18 cellular contexts compared by ENCODE assay signal in the genomic region with DNA sequence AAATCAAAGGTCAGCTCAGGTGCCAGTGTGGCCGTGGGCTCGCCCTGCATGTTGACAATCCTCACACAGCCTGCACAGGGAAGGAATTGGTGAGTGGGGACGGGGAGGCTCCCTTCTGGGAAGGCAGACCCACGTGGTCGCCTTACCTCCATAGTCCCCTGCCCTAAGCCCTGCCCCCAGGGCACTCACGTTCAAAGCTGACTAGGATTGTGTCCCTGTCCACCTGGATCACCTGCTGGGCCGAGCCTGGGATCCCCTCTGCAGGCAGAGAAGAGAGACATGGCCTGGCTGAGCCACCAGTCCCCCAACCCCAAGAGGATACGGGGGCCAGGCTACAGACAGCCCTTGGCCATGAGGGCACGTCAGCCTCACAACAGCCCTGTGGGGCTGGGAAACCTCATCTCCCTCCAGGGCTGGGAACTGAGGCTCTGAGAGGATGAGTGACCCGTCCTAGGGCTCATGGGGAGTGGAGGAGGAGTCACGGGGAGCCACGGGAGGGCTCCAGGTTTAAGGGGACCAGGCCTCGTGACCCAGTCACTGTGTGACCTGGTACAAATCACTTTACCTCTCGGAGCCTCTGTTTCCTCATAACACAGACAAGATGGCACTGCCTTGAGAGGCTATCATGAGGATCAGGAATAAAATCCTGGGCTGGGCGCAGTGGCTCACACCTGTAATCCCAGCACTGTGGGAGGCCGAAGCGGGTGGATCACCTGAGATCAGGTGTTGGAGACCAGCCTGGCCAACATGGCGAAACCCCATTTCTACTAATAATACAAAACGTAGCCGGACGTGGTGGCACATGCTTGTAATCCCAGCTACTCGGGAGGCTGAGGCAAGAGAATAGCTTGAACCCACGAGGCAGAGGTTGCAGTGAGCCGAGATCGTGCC. TPM values are rescaled to one million over a fixed set of nuclear protein-coding genes. Genes with fewer than 3 reads are reported as not detected.
A peak's percentile ranks its signal among the peaks of the same experiment; 100 is the strongest.
DNase-seq lines count a peak whose midpoint lies in the region; ATAC-seq, FAIRE-seq and TF ChIP-seq lines count a peak whose summit lies in the region.
"Had no signal": no experiment of that assay in that cellular context is flagged by ENCODE, and none has a peak within 500 bp of the region (broad histone marks: within the 10 kb centered on the region; RNA-seq: fewer than 3 reads in every experiment).

No MANE protein-coding gene starts in this region.

- H3K27me3 Mint-ChIP-seq in H9 (ENCODE audit: low read depth) = no peaks in the 10 kb centered on the region

- H2BK20ac ChIP-seq in H1 (ENCODE audit: low read length) (no peak overlapping the region), H9 (ENCODE audit: low read depth, low read length, poor library complexity, severe bottlenecking) (no peak overlapping the region)

- no peaks in the 10 kb centered on the region for H3K79me2 ChIP-seq in H1 (ENCODE audit: control insufficient read depth in 1 of 2, insufficient read depth in 2 of 2, low read length in 2 of 2)
- H3K79me2 ChIP-seq in H9 (ENCODE audit: insufficient read depth, low read length) = no peaks in the 10 kb centered on the region

- WGBS in H1 (ENCODE audit: extremely low coverage in 1 of 2, insufficient coverage in 1 of 2, insufficient read length in 1 of 2, insufficient replicate concordance in 2 of 2, low coverage in 1 of 2, low lambda C conversion rate in 2 of 2, missing lambda C conversion rate in 1 of 2), 2 experiments = 87% methylated on average over 24 of the region's 25 CpGs; no CpG with 5 or more reads in 1 of the 2 experiments
- WGBS in neuronal stem cell (ENCODE audit: extremely low coverage in 2 of 2, insufficient read length in 2 of 2, insufficient replicate concordance in 1 of 2), 2 donors = no CpG with 5 or more reads among the region's 25 CpGs
- WGBS in H9 (ENCODE audit: extremely low coverage, insufficient read length, low lambda C conversion rate) = no CpG with 5 or more reads among the region's 25 CpGs

- ATAC-seq in left cardiac atrium (no peak), HG02973 (IDR thresholded peaks at IDR 0.05; ENCODE audit: unreplicated experiment) (no peak)
- ATAC-seq: GM12878, Panc1 had no signal

- peak; percentile 13 for DNase-seq in left cardiac atrium
- DNase-seq in left ventricle myocardium inferior = no peak
- no peak for DNase-seq in H1 (ENCODE audit: low read depth in 1 of 2, low spot score in 2 of 2)
- no peak for DNase-seq in neuronal stem cell (ENCODE audit: low spot score)
- DNase-seq in SIG-M5 treated with dmso at 0.1 percent for 504 hours (lab: John Stamatoyannopoulos, UW; ENCODE audit: unreplicated experiment) = no peak
- no peak for DNase-seq in H9
- DNase-seq: DMS 273 treated with DMSO at 0.1 percent for 48 hours, GDM1, NCI-H1048, NCI-H1436 treated with DMSO at 0.1 percent for 48 hours, NCI-H2081 treated with DMSO at 0.1 percent for 48 hours, NCI-H524 treated with DMSO at 0.1 percent for 48 hours had no signal

- H3K4me3 ChIP-seq in left ventricle myocardium inferior (no peak overlapping the region), H1 (ENCODE audit: extremely low read depth in 1 of 4, insufficient read depth in 2 of 4, low read depth in 3 of 4, low read length in 4 of 4) (no peak overlapping the region), neuronal stem cell (ENCODE audit: low read length in 2 of 2) (no peak overlapping the region)
- H3K4me3 ChIP-seq: GM12878 had no signal

- H3K56ac ChIP-seq in H1 (replicated peaks; ENCODE audit: insufficient read length, low read depth, low read length) (no peak overlapping the region), H9 (ENCODE audit: insufficient read length, low read depth, low read length) (no peak overlapping the region)

- no peak for TF ChIP-seq EP300 in H1 (IDR thresholded peaks at IDR 0.05; ENCODE audit: borderline replicate concordance in 1 of 2, low read depth in 2 of 2, low read length in 2 of 2)

- H2BK5ac ChIP-seq in H1 (ENCODE audit: low read depth, low read length) (peak overlapping the region; percentile 16; the same call in 1 of the 2 replicates), neuronal stem cell (ENCODE audit: low read length) (no peak overlapping the region), H9 (ENCODE audit: insufficient read length, low read length) (no peak overlapping the region)

- no peaks in the 10 kb centered on the region for H3K23me2 ChIP-seq in H1 (ENCODE audit: low read depth, low read length)
- H3K23me2 ChIP-seq in H9 (ENCODE audit: insufficient read length, low read depth, low read length, poor library complexity, severe bottlenecking) = no peaks in the 10 kb centered on the region

- no peak overlapping the region for H3K23ac ChIP-seq in H1 (ENCODE audit: insufficient read length)
- no peak overlapping the region for H3K23ac ChIP-seq in neuronal stem cell (ENCODE audit: low read depth, low read length, poor library complexity)
- H3K23ac ChIP-seq in H9 (ENCODE audit: insufficient read length, low read depth, low read length) = no peak overlapping the region

- H4K8ac ChIP-seq in H1 (ENCODE audit: extremely low read depth, insufficient read depth, low read length) (no peak overlapping the region; the same call in 1 of the 2 replicates), neuronal stem cell (ENCODE audit: low read depth, low read length) (no peak overlapping the region), H9 (replicated peaks; ENCODE audit: insufficient read length, low read depth, low read length) (no peak overlapping the region)

- H2AFZ ChIP-seq in H1 (ENCODE audit: low read length) (no peak overlapping the region), neuronal stem cell (ENCODE audit: low read length) (no peak overlapping the region), H9 (ENCODE audit: low read length) (no peak overlapping the region)

- peak overlapping the region in 1 of 3 experiments; percentile 84; a peak in 2 of 7 replicates for H3K27ac Mint-ChIP-seq in H9

- no peak for TF ChIP-seq RAD21 in H1 (IDR thresholded peaks at IDR 0.05 in 1 of 2, conservative IDR thresholded peaks at IDR 0.05 in 1 of 2; ENCODE audit: low read depth in 2 of 2, low read length in 2 of 2)

- H2AK5ac ChIP-seq in H1 (ENCODE audit: low read depth, low read length) (no peak overlapping the region), neuronal stem cell (ENCODE audit: low read depth, low read length) (no peak overlapping the region), H9 (ENCODE audit: insufficient read length, low read length) (no peak overlapping the region)

- H3K9me3 ChIP-seq in left ventricle myocardium inferior (replicated peaks) = no peaks in the 10 kb centered on the region
- H3K9me3 ChIP-seq in H1 (ENCODE audit: insufficient read depth in 2 of 2, low read depth in 1 of 2, low read length in 1 of 2) = no peaks in the 10 kb centered on the region
- H3K9me3 ChIP-seq in neuronal stem cell (replicated peaks in 1 of 2; ENCODE audit: control insufficient read depth in 2 of 2, insufficient read depth in 1 of 2, low read depth in 1 of 2, low read length in 2 of 2) = no peaks in the 10 kb centered on the region
- H3K9me3 ChIP-seq in H9 (ENCODE audit: control insufficient read depth, low read depth, low read length) = no peaks in the 10 kb centered on the region

- H2BK120ac ChIP-seq in H1 (replicated peaks; ENCODE audit: low read depth, low read length) = no peak overlapping the region
- no peak overlapping the region for H2BK120ac ChIP-seq in neuronal stem cell (ENCODE audit: low read depth, low read length)
- no peak overlapping the region for H2BK120ac ChIP-seq in H9 (ENCODE audit: low read depth, low read length, poor library complexity, severe bottlenecking)

- H3K4ac ChIP-seq in H1 (replicated peaks; ENCODE audit: insufficient read length, low read depth, low read length) (no peak overlapping the region), neuronal stem cell (ENCODE audit: low read length) (no peak overlapping the region), H9 (ENCODE audit: low read depth, low read length) (no peak overlapping the region)

- no peaks in the 10 kb centered on the region for H3K9me3 Mint-ChIP-seq in H9

- H4K5ac ChIP-seq in H1 (ENCODE audit: insufficient read length, low read depth, low read length) (no peak overlapping the region), H9 (ENCODE audit: insufficient read length, low read depth, low read length) (no peak overlapping the region)

- H2BK15ac ChIP-seq in H1 (ENCODE audit: low read length) (no peak overlapping the region), neuronal stem cell (ENCODE audit: low read length) (no peak overlapping the region), H9 (ENCODE audit: low read depth, low read length) (no peak overlapping the region)

- H4K20me1 ChIP-seq in H1 (replicated peaks in 1 of 2; ENCODE audit: control insufficient read depth in 1 of 2, insufficient read depth in 2 of 2, low read length in 2 of 2) (peaks cover 0 to 3% of the 10 kb centered on the region in 2 experiments), H9 (ENCODE audit: control insufficient read depth, insufficient read depth, insufficient read length) (no peaks in the 10 kb centered on the region)

- intact Hi-C loops in left cardiac atrium (cut with DNase I) = no loop called here
- intact Hi-C loops in left ventricle myocardium inferior (cut with micrococcal nuclease) = no loop called here

- TF ChIP-seq CTCF in left ventricle myocardium inferior (IDR thresholded peaks at IDR 0.05; ENCODE audit: borderline replicate concordance) (no peak), H1 (IDR thresholded peaks at IDR 0.05; ENCODE audit: control extremely low read depth in 1 of 3, insufficient read depth in 1 of 3, low read depth in 1 of 3, low read length in 3 of 3) (no peak), H9 (conservative IDR thresholded peaks at IDR 0.05) (no peak)

- H3K79me1 ChIP-seq in H1 (ENCODE audit: low read depth, low read length) = no peaks in the 10 kb centered on the region
- no peaks in the 10 kb centered on the region for H3K79me1 ChIP-seq in neuronal stem cell (ENCODE audit: low read depth, low read length)
- H3K79me1 ChIP-seq in H9 (ENCODE audit: insufficient read depth, low read depth, low read length, poor library complexity, severe bottlenecking) = no peaks in the 10 kb centered on the region

- no peak for FAIRE-seq in H1 (lab: Jason Lieb, UNC)

- peaks cover 29% of the 10 kb centered on the region for H3K36me3 ChIP-seq in left ventricle myocardium inferior
- H3K36me3 ChIP-seq in H1 (ENCODE audit: control insufficient read depth in 2 of 4, insufficient read depth in 4 of 4, low read length in 3 of 4) = no peaks in the 10 kb centered on the region
- peaks cover 3 to 7% of the 10 kb centered on the region in 2 donors for H3K36me3 ChIP-seq in neuronal stem cell (replicated peaks in 1 of 2; ENCODE audit: control insufficient read depth in 2 of 2, insufficient read depth in 2 of 2, low read length in 2 of 2)

- H3K4me1 ChIP-seq in left ventricle myocardium inferior (peaks cover 17% of the 10 kb centered on the region), H1 (replicated peaks in 1 of 4; ENCODE audit: control insufficient read depth in 3 of 4, insufficient read depth in 4 of 4, low read length in 3 of 4) (no peaks in the 10 kb centered on the region), neuronal stem cell (ENCODE audit: control insufficient read depth in 2 of 2, insufficient read depth in 1 of 2, low read depth in 1 of 2, low read length in 2 of 2) (no peaks in the 10 kb centered on the region), H9 (ENCODE audit: insufficient read depth, low read length) (no peaks in the 10 kb centered on the region)

- H3K9ac ChIP-seq in H1 (replicated peaks in 1 of 4; ENCODE audit: extremely low read depth in 1 of 4, low read depth in 3 of 4, low read length in 3 of 4) (no peak overlapping the region; a peak in 1 of 7 replicates), neuronal stem cell (ENCODE audit: low read depth, low read length, poor library complexity) (peak overlapping the region; percentile 37), H9 (ENCODE audit: extremely low read depth, insufficient read length, low read length) (no peak overlapping the region)

- no peak overlapping the region for H3K4me2 ChIP-seq in H1 (ENCODE audit: insufficient read depth in 1 of 2, low read depth in 2 of 2, low read length in 2 of 2)
- H3K4me2 ChIP-seq in neuronal stem cell (ENCODE audit: insufficient read depth, low read length, poor library complexity, severe bottlenecking) = no peak overlapping the region
- H3K4me2 ChIP-seq in H9 (ENCODE audit: insufficient read depth, insufficient read length, low read length) = no peak overlapping the region

- peaks cover 0 to 6% (median 6%) of the 10 kb centered on the region in 3 experiments; a peak in 2 of 7 replicates for H3K36me3 Mint-ChIP-seq in H9 (ENCODE audit: insufficient read depth in 1 of 3, low read depth in 3 of 3)

- H3K27ac ChIP-seq in left ventricle myocardium inferior (replicated peaks) = no peak overlapping the region
- H3K27ac ChIP-seq in H1 (ENCODE audit: low read depth, low read length) = no peak overlapping the region
- no peak overlapping the region for H3K27ac ChIP-seq in neuronal stem cell (replicated peaks; ENCODE audit: low read length)
- H3K27ac ChIP-seq in H9 (ENCODE audit: insufficient read length, low read depth, low read length) = no peak overlapping the region
- H3K27ac ChIP-seq: C4-2B had no signal

- TF ChIP-seq POLR2A in H1 (IDR thresholded peaks at IDR 0.05; ENCODE audit: control extremely low read depth in 1 of 2, low read depth in 2 of 2, low read length in 2 of 2) = no peak

- CTCF ChIA-PET in H1 (lab: Charles Lee; ENCODE audit: partially characterized antibody) = interaction anchor here (0.6 to 2.7 kb wide), 5 partner anchors 9 to 103 kb away, joined by 3 to 8 read pairs (median 4); partner anchors contain the start of gene MEN1

- H3K18ac ChIP-seq in H1 (ENCODE audit: extremely low read depth, low read length) (no peak overlapping the region), neuronal stem cell (ENCODE audit: low read length) (no peak overlapping the region), H9 (ENCODE audit: insufficient read length, low read depth, low read length) (no peak overlapping the region)

- H2BK12ac ChIP-seq in H1 (ENCODE audit: low read depth, low read length) = no peak overlapping the region
- no peak overlapping the region for H2BK12ac ChIP-seq in neuronal stem cell (ENCODE audit: low read length)
- H2BK12ac ChIP-seq in H9 (ENCODE audit: insufficient read length, low read depth, low read length) = no peak overlapping the region

- H4K91ac ChIP-seq in H1 (replicated peaks; ENCODE audit: insufficient read length, low read length) (no peak overlapping the region), neuronal stem cell (ENCODE audit: low read depth, low read length, poor library complexity) (no peak overlapping the region), H9 (ENCODE audit: insufficient read length, low read depth, low read length) (no peak overlapping the region)

- H3K14ac ChIP-seq in H1 (ENCODE audit: insufficient read length) = no peak overlapping the region
- H3K14ac ChIP-seq in neuronal stem cell (ENCODE audit: low read length) = no peak overlapping the region
- no peak overlapping the region for H3K14ac ChIP-seq in H9 (ENCODE audit: insufficient read depth, low read length)

- H3K4me1 Mint-ChIP-seq in H9 = 0 out of 4 replicates have a peak, but pooled peaks cover 0 to 2% of the 10 kb centered on the region in 2 experiments

- H3K4me3 Mint-ChIP-seq in H9 = no peak overlapping the region

- POLR2A ChIA-PET in H1 (lab: Charles Lee; ENCODE audit: partially characterized antibody) = interaction anchor here (0.7 to 2.1 kb wide), 3 partner anchors 12 to 38 kb away, joined by 3 to 6 read pairs (median 3); partner anchors contain the start of gene SF1

- no peak overlapping the region for H3T11ph ChIP-seq in H9 (ENCODE audit: low read length)

- H3K27me3 ChIP-seq in left ventricle myocardium inferior (ENCODE audit: low read depth) (no peaks in the 10 kb centered on the region), H1 (replicated peaks in 1 of 4; ENCODE audit: control insufficient read depth in 3 of 4, extremely low read depth in 1 of 4, insufficient read depth in 3 of 4, low read length in 3 of 4) (no peaks in the 10 kb centered on the region), neuronal stem cell (ENCODE audit: control insufficient read depth in 3 of 3, insufficient read depth in 3 of 3, low read depth in 1 of 3, low read length in 3 of 3) (no peaks in the 10 kb centered on the region), H9 (ENCODE audit: insufficient read depth, low read length) (no peaks in the 10 kb centered on the region)

RNA-seq across cellular contexts. Expression of gene SF1, which starts 12.1 kb away (rescaled TPM):
- total RNA-seq in left cardiac atrium = 100 to 1,000 TPM; 154 to 208 TPM
- 188 TPM for total RNA-seq in left ventricle myocardium inferior
- 353 and 365 TPM in 2 replicates for total RNA-seq in H1 (2021; fragmentation: NEBNext Ultra II Directional; extraction: Animal tissue kit (Norgen Biotek cat#: 25700))
- polyA plus RNA-seq in H1 (2011; rRNA removed) = 72.7 and 110 TPM in 2 replicates
- 70.0 TPM for polyA plus RNA-seq in H1 (2011; cell fraction: cytosol; rRNA removed)
- polyA plus RNA-seq in H1 (2011; cell fraction: nucleus; rRNA removed) = 197 TPM
- 259 to 328 TPM (median 273 TPM) in 4 replicates for polyA plus RNA-seq in H1 (2012, experiment 1 of 2)
- 150 TPM for polyA plus RNA-seq in H1 (2012, experiment 2 of 2)
- polyA plus RNA-seq in H1 (2013, experiment 1 of 2) = 194 TPM
- polyA plus RNA-seq in H1 (2013, experiment 2 of 2) = 181 TPM
- polyA minus RNA-seq in H1 (2011; rRNA and poly(A)+ RNA removed) = 75.9 and 88.7 TPM in 2 replicates
- polyA minus RNA-seq in H1 (2011; cell fraction: cytosol; rRNA and poly(A)+ RNA removed) = 107 TPM
- polyA minus RNA-seq in H1 (2011; cell fraction: nucleus; rRNA and poly(A)+ RNA removed) = 210 TPM
- polyA plus RNA-seq in neuronal stem cell (2013, experiment 1 of 2) = 214 TPM
- 215 TPM for polyA plus RNA-seq in neuronal stem cell (2013, experiment 2 of 2)
- total RNA-seq in H9 (2021) = 514 and 528 TPM in 2 replicates

RNA-seq across cellular contexts. Expression of gene MAP4K2, which starts 12.6 kb away (rescaled TPM):
- total RNA-seq in left cardiac atrium (10 to 100 TPM in 1 of 2 donors, 1 to 10 TPM in 1; 10.0 to 10.4 TPM), left ventricle myocardium inferior (7.5 TPM), H9 (2021) (21.6 and 24.7 TPM in 2 replicates)
- total RNA-seq in H1 (2021; fragmentation: NEBNext Ultra II Directional; extraction: Animal tissue kit (Norgen Biotek cat#: 25700)) = 20.7 and 24.0 TPM in 2 replicates
- polyA plus RNA-seq in H1 (2011; rRNA removed) = 20.1 and 25.3 TPM in 2 replicates
- 22.2 TPM for polyA plus RNA-seq in H1 (2011; cell fraction: cytosol; rRNA removed)
- 54.2 TPM for polyA plus RNA-seq in H1 (2011; cell fraction: nucleus; rRNA removed)
- 14.0 to 19.1 TPM (median 15.9 TPM) in 4 replicates for polyA plus RNA-seq in H1 (2012, experiment 1 of 2)
- polyA plus RNA-seq in H1 (2012, experiment 2 of 2) = 12.9 TPM
- 11.2 TPM for polyA plus RNA-seq in H1 (2013, experiment 1 of 2)
- 12.0 TPM for polyA plus RNA-seq in H1 (2013, experiment 2 of 2)
- 18.5 and 20.3 TPM in 2 replicates for polyA minus RNA-seq in H1 (2011; rRNA and poly(A)+ RNA removed)
- polyA minus RNA-seq in H1 (2011; cell fraction: cytosol; rRNA and poly(A)+ RNA removed) = 11.0 TPM
- 11.6 TPM for polyA minus RNA-seq in H1 (2011; cell fraction: nucleus; rRNA and poly(A)+ RNA removed)
- 11.1 TPM for polyA plus RNA-seq in neuronal stem cell (2013, experiment 1 of 2)
- polyA plus RNA-seq in neuronal stem cell (2013, experiment 2 of 2) = 11.6 TPM

RNA-seq across cellular contexts. Expression of gene MEN1, which starts 19.9 kb away (rescaled TPM):
- 10 to 100 TPM in 1 of 2 donors, 1 to 10 TPM in 1; 9.0 to 12.3 TPM for total RNA-seq in left cardiac atrium
- 8.7 TPM for total RNA-seq in left ventricle myocardium inferior
- total RNA-seq in H1 (2021; fragmentation: NEBNext Ultra II Directional; extraction: Animal tissue kit (Norgen Biotek cat#: 25700)) = 56.3 and 56.9 TPM in 2 replicates
- 47.2 and 78.5 TPM in 2 replicates for polyA plus RNA-seq in H1 (2011; rRNA removed)
- 43.0 TPM for polyA plus RNA-seq in H1 (2011; cell fraction: cytosol; rRNA removed)
- polyA plus RNA-seq in H1 (2011; cell fraction: nucleus; rRNA removed) = 97.2 TPM
- 37.5 to 59.8 TPM (median 54.2 TPM) in 4 replicates for polyA plus RNA-seq in H1 (2012, experiment 1 of 2)
- polyA plus RNA-seq in H1 (2012, experiment 2 of 2) = 53.7 TPM
- 63.6 TPM for polyA plus RNA-seq in H1 (2013, experiment 1 of 2)
- 66.9 TPM for polyA plus RNA-seq in H1 (2013, experiment 2 of 2)
- polyA minus RNA-seq in H1 (2011; rRNA and poly(A)+ RNA removed) = 22.9 and 27.9 TPM in 2 replicates
- polyA minus RNA-seq in H1 (2011; cell fraction: cytosol; rRNA and poly(A)+ RNA removed) = 32.7 TPM
- 27.2 TPM for polyA minus RNA-seq in H1 (2011; cell fraction: nucleus; rRNA and poly(A)+ RNA removed)
- polyA plus RNA-seq in neuronal stem cell (2013, experiment 1 of 2) = 59.7 TPM
- 59.7 TPM for polyA plus RNA-seq in neuronal stem cell (2013, experiment 2 of 2)
- total RNA-seq in H9 (2021) = 49.9 and 50.0 TPM in 2 replicates

RNA-seq across cellular contexts. Expression of gene PYGM, which starts 30.7 kb away (rescaled TPM):
- total RNA-seq in left cardiac atrium = 10 to 100 TPM; 31.3 to 48.6 TPM
- 89.5 TPM for total RNA-seq in left ventricle myocardium inferior
- 9.6 and 9.7 TPM in 2 replicates for total RNA-seq in H1 (2021; fragmentation: NEBNext Ultra II Directional; extraction: Animal tissue kit (Norgen Biotek cat#: 25700))
- polyA plus RNA-seq in H1 (2011; rRNA removed) = 10.0 and 15.2 TPM in 2 replicates
- polyA plus RNA-seq in H1 (2011; cell fraction: cytosol; rRNA removed) = 10.4 TPM
- 20.9 TPM for polyA plus RNA-seq in H1 (2011; cell fraction: nucleus; rRNA removed)
- polyA plus RNA-seq in H1 (2012, experiment 1 of 2) = 9.2 to 15.4 TPM (median 13.0 TPM) in 4 replicates
- 11.5 TPM for polyA plus RNA-seq in H1 (2012, experiment 2 of 2)
- 6.9 TPM for polyA plus RNA-seq in H1 (2013, experiment 1 of 2)
- 6.3 TPM for polyA plus RNA-seq in H1 (2013, experiment 2 of 2)
- polyA minus RNA-seq in H1 (2011; rRNA and poly(A)+ RNA removed) = 13.2 and 16.4 TPM in 2 replicates
- polyA minus RNA-seq in H1 (2011; cell fraction: cytosol; rRNA and poly(A)+ RNA removed) = 12.3 TPM
- polyA minus RNA-seq in H1 (2011; cell fraction: nucleus; rRNA and poly(A)+ RNA removed) = 5.4 TPM
- 1.3 TPM for polyA plus RNA-seq in neuronal stem cell (2013, experiment 1 of 2)
- 1.3 TPM for polyA plus RNA-seq in neuronal stem cell (2013, experiment 2 of 2)
- 3.6 TPM in 2 replicates for total RNA-seq in H9 (2021)

RNA-seq across cellular contexts. Expression of gene RASGRP2, which starts 46.5 kb away (rescaled TPM):
- total RNA-seq in left cardiac atrium (10 to 100 TPM; 25.3 to 37.1 TPM), left ventricle myocardium inferior (21.1 TPM), H9 (2021) (24.0 and 26.9 TPM in 2 replicates)
- total RNA-seq in H1 (2021; fragmentation: NEBNext Ultra II Directional; extraction: Animal tissue kit (Norgen Biotek cat#: 25700)) = 37.9 and 40.6 TPM in 2 replicates
- polyA plus RNA-seq in H1 (2011; rRNA removed) = 45.7 and 50.4 TPM in 2 replicates
- 41.1 TPM for polyA plus RNA-seq in H1 (2011; cell fraction: cytosol; rRNA removed)
- 127 TPM for polyA plus RNA-seq in H1 (2011; cell fraction: nucleus; rRNA removed)
- polyA plus RNA-seq in H1 (2012, experiment 1 of 2) = 30.1 to 58.0 TPM (median 54.6 TPM) in 4 replicates
- polyA plus RNA-seq in H1 (2012, experiment 2 of 2) = 31.1 TPM
- 33.0 TPM for polyA plus RNA-seq in H1 (2013, experiment 1 of 2)
- 34.6 TPM for polyA plus RNA-seq in H1 (2013, experiment 2 of 2)
- 14.8 and 18.9 TPM in 2 replicates for polyA minus RNA-seq in H1 (2011; rRNA and poly(A)+ RNA removed)
- 12.3 TPM for polyA minus RNA-seq in H1 (2011; cell fraction: cytosol; rRNA and poly(A)+ RNA removed)
- polyA minus RNA-seq in H1 (2011; cell fraction: nucleus; rRNA and poly(A)+ RNA removed) = 24.8 TPM
- 1.3 TPM for polyA plus RNA-seq in neuronal stem cell (2013, experiment 1 of 2)
- polyA plus RNA-seq in neuronal stem cell (2013, experiment 2 of 2) = 1.4 TPM
- total RNA-seq: H4, MCF 10A had no signal
